ENCODE assay signal across 9 cellular contexts in the genomic region with DNA sequence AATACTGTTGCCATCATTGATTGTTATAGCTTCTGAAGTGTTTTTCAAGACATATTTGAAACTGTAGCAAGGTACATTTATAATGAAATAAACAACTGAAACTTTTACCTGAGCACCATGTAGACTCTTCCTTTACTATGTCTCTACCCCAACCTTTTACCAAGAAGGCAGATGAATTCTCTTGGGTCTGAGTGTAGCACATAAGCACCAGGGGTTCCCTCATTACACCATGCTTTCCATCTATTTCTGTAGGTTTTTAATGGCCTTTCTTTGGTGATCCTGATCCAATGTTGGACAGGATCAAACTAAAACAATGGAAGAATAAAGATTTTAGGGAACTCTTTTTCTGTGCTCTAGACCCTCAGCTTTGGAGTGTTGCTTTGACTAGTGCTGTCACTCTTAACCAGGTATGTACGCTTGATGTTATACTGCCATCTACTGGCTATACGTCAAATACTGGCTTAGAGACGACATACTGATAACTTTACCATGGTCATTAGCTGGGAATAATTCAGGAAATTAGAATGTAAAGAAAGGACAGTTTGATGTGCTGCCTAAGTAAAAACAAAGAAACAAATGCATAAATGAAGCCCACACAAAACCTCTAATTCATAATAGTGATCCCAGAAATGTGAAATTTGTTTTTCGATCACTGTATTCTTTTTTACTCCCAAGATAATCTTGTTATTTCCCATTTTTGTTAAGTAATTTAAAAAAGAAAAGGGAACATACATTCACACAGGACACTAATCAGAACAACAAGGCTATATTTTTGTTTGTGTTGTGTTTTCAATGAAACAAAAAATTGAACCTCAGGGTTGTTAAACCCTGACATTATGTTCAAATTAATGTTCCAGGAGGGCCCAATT. TPM values are rescaled to one million over a fixed set of nuclear protein-coding genes. Genes with fewer than 3 reads are reported as not detected.
DNase-seq lines count a peak whose midpoint lies in the region; ATAC-seq and TF ChIP-seq lines count a peak whose summit lies in the region.
"Had no signal": no experiment of that assay in that cellular context is flagged by ENCODE, and none has a peak within 500 bp of the region (broad histone marks: within the 10 kb centered on the region; RNA-seq: fewer than 3 reads in every experiment).

No MANE protein-coding gene starts in this region.

- no peaks in the 10 kb centered on the region for H3K36me3 Mint-ChIP-seq in MCF 10A (ENCODE audit: insufficient read depth, unreplicated experiment)
- H3K36me3 Mint-ChIP-seq in immature natural killer cell = no peaks in the 10 kb centered on the region
- no peaks in the 10 kb centered on the region for H3K36me3 Mint-ChIP-seq in stimulated activated memory B cell treated with anti-CD40 and anti-IgM and Interleukin-4, amounts not matched to agents 10 μg/mL and 1 μg/mL and 100 μg/mL, for 72 hours

- CTCF ChIA-PET in MCF 10A (lab: Yijun Ruan, JAX) = interaction anchor here (0.5 to 2.6 kb wide), 17 partner anchors 8 to 1187 kb away, joined by 3 to 12 read pairs (median 3); no protein-coding TSS in a partner anchor

- POLR2A ChIA-PET in MCF 10A (lab: Yijun Ruan, JAX) = no interaction called here

- H3K9me3 Mint-ChIP-seq in MCF 10A (ENCODE audit: unreplicated experiment) (no peaks in the 10 kb centered on the region), immature natural killer cell (no peaks in the 10 kb centered on the region)
- no peaks in the 10 kb centered on the region for H3K9me3 Mint-ChIP-seq in stimulated activated memory B cell treated with anti-CD40 and anti-IgM and Interleukin-4, amounts not matched to agents 10 μg/mL and 1 μg/mL and 100 μg/mL, for 72 hours
- H3K9me3 Mint-ChIP-seq: stimulated activated naive CD8-positive, alpha-beta T cell treated with anti-CD3 and anti-CD28 coated beads, Interleukin-15, Interleukin-2, amounts not matched to agents 100 ng/mL and 50 ng/mL, for 24 hours had no signal

- intact Hi-C loops in MCF 10A (cut with micrococcal nuclease) = loop anchor here (1.0 to 2.0 kb wide), 4 partner anchors 226 to 1184 kb away; no protein-coding TSS in a partner anchor

- TF ChIP-seq CTCF in MCF 10A (IDR thresholded peaks at IDR 0.05; ENCODE audit: unreplicated experiment) = peak; percentile 42

- H3K27me3 Mint-ChIP-seq in MCF 10A (ENCODE audit: insufficient read depth, unreplicated experiment) (peaks cover 25% of the 10 kb centered on the region), immature natural killer cell (ENCODE audit: low read depth in 3 of 3) (peaks cover 0 to 1% (median 1%) of the 10 kb centered on the region in 3 donors)
- H3K27me3 Mint-ChIP-seq in stimulated activated memory B cell treated with anti-CD40 and anti-IgM and Interleukin-4, amounts not matched to agents 10 μg/mL and 1 μg/mL and 100 μg/mL, for 72 hours = peaks cover 12% of the 10 kb centered on the region

- DNase-seq in ELF-1 (ENCODE audit: low read depth, low spot score) (peak; percentile 22), NCI-H524 treated with DMSO at 0.1 percent for 48 hours (lab: John Stamatoyannopoulos, UW) (peak; percentile 15), MCF 10A (ENCODE audit: unreplicated experiment) (peak; percentile 63), immature natural killer cell (peak; percentile 57 to 64 (median 60)), 8988T (no peak)

- no peak overlapping the region for H3K27ac Mint-ChIP-seq in MCF 10A (ENCODE audit: low read depth, unreplicated experiment)
- no peak overlapping the region for H3K27ac Mint-ChIP-seq in immature natural killer cell
- no peak overlapping the region for H3K27ac Mint-ChIP-seq in stimulated activated memory B cell treated with anti-CD40 and anti-IgM and Interleukin-4, amounts not matched to agents 10 μg/mL and 1 μg/mL and 100 μg/mL, for 72 hours
- H3K27ac Mint-ChIP-seq: stimulated activated naive CD8-positive, alpha-beta T cell treated with anti-CD3 and anti-CD28 coated beads, Interleukin-15, Interleukin-2, amounts not matched to agents 100 ng/mL and 50 ng/mL, for 24 hours had no signal

- BruUV-seq in MCF 10A (replicated peaks; lab: Mats Ljungman, UMichigan) = no TSS peak

- ATAC-seq in GM19468 (IDR thresholded peaks at IDR 0.05; ENCODE audit: extremely low read depth, unreplicated experiment) = peak; percentile 88
- ATAC-seq in HG03520 (IDR thresholded peaks at IDR 0.05; ENCODE audit: unreplicated experiment) = peak; percentile 93
- peak; percentile 81 for ATAC-seq in stimulated activated memory B cell treated with anti-CD40 and anti-IgM and Interleukin-4, amounts not matched to agents 10 μg/mL and 1 μg/mL and 100 μg/mL, for 72 hours

- H3K4me3 Mint-ChIP-seq in MCF 10A (ENCODE audit: unreplicated experiment) (no peak overlapping the region), immature natural killer cell (no peak overlapping the region)
- H3K4me3 Mint-ChIP-seq in stimulated activated memory B cell treated with anti-CD40 and anti-IgM and Interleukin-4, amounts not matched to agents 10 μg/mL and 1 μg/mL and 100 μg/mL, for 72 hours = no peak overlapping the region
- H3K4me3 Mint-ChIP-seq: stimulated activated naive CD8-positive, alpha-beta T cell treated with anti-CD3 and anti-CD28 coated beads, Interleukin-15, Interleukin-2, amounts not matched to agents 100 ng/mL and 50 ng/mL, for 24 hours had no signal

- H3K4me1 Mint-ChIP-seq in MCF 10A (ENCODE audit: insufficient read depth, unreplicated experiment) (no peaks in the 10 kb centered on the region), immature natural killer cell (no peaks in the 10 kb centered on the region)
- H3K4me1 Mint-ChIP-seq in stimulated activated memory B cell treated with anti-CD40 and anti-IgM and Interleukin-4, amounts not matched to agents 10 μg/mL and 1 μg/mL and 100 μg/mL, for 72 hours = no peaks in the 10 kb centered on the region

RNA-seq across cellular contexts. Expression of gene IFNW1, which starts 30.7 kb away (rescaled TPM):
- not detected in 2 replicates for total RNA-seq in MCF 10A (2022)
- not detected for polyA plus RNA-seq in immature natural killer cell

RNA-seq across cellular contexts. Expression of gene IFNB1, which starts 33.2 kb away (rescaled TPM):
- not detected in 2 replicates for total RNA-seq in MCF 10A (2022)
- polyA plus RNA-seq in immature natural killer cell = not detected

RNA-seq across cellular contexts. Expression of gene IFNA21, which starts 55.5 kb away (rescaled TPM):
- total RNA-seq in MCF 10A (2022) = not detected in 2 replicates
- not detected for polyA plus RNA-seq in immature natural killer cell
